ENCODE assay signal across 14 cellular contexts in the genomic region with DNA sequence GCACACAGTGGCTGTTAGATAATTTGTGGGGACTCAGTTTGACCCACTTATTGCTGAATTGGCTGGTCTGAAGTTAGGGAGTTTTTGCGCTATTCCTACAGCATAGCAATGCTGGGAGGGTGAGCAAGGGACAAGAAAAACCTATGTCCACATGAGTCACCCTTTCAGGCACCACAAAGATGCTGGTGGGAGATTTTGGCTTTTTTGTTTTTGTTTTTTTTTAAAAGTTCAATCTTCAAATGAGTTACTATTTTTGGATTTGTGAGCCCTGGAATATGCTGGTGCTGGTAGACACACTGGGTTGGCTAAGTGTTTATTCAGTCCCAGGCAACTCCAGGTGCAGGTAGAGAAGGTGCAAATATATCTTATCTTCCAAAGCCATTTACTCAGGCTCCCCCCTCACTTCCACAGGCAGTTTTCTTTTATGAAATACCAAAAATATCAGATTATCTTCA.
DNase-seq lines count a peak whose midpoint lies in the region; ATAC-seq and TF ChIP-seq lines count a peak whose summit lies in the region.
"Had no signal": no experiment of that assay in that cellular context is flagged by ENCODE, and none has a peak within 500 bp of the region (broad histone marks: within the 10 kb centered on the region; RNA-seq: fewer than 3 reads in every experiment).

No MANE protein-coding gene starts in this region.

- H3K36me3 ChIP-seq in SJSA1 (no peaks in the 10 kb centered on the region), parathyroid adenoma (ENCODE audit: control insufficient read depth, insufficient read depth, low read length) (no peaks in the 10 kb centered on the region)
- H3K36me3 ChIP-seq: brain microvascular endothelial cell, thyroid gland had no signal

- peak; percentile 17 for DNase-seq in NCI-H146 (lab: John Stamatoyannopoulos, UW)
- DNase-seq in NCI-H146 treated with DMSO at 0.1 percent for 48 hours (lab: John Stamatoyannopoulos, UW; ENCODE audit: unreplicated experiment), result no peak
- peak; percentile 45 to 60 for DNase-seq in SJSA1 (ENCODE audit: low read depth in 1 of 2, low spot score in 2 of 2)
- DNase-seq in erythroblast (lab: John Stamatoyannopoulos, UW), result peak; percentile 55 to 67
- no peak for DNase-seq in NCI-H82 (lab: John Stamatoyannopoulos, UW)
- DNase-seq in NCI-H1417 (lab: John Stamatoyannopoulos, UW), result no peak
- DNase-seq: 8988T, brain microvascular endothelial cell, NCI-H1694 treated with DMSO at 0.1 percent for 48 hours, thyroid gland had no signal

- H3K4me2 ChIP-seq in parathyroid adenoma (ENCODE audit: low read length), result no peak overlapping the region

- peak overlapping the region; percentile 56 for H2AFZ ChIP-seq in parathyroid adenoma

- H3K27ac ChIP-seq in SJSA1 (peak overlapping the region; percentile 17), parathyroid adenoma (peak overlapping the region; percentile 37)
- H3K27ac ChIP-seq: brain microvascular endothelial cell, C4-2B, thyroid gland had no signal

- ATAC-seq in GM18867 (IDR thresholded peaks at IDR 0.05; ENCODE audit: unreplicated experiment), result no peak
- ATAC-seq: GM12878 had no signal

- no peaks in the 10 kb centered on the region for H3K9me3 ChIP-seq in SJSA1 (replicated peaks)
- H3K9me3 ChIP-seq in parathyroid adenoma (ENCODE audit: control insufficient read depth, low read length), result no peaks in the 10 kb centered on the region
- H3K9me3 ChIP-seq: thyroid gland had no signal

- no peaks in the 10 kb centered on the region for H3K27me3 ChIP-seq in SJSA1 (replicated peaks)
- no peaks in the 10 kb centered on the region for H3K27me3 ChIP-seq in parathyroid adenoma (ENCODE audit: control insufficient read depth, insufficient read depth, low read length)
- H3K27me3 ChIP-seq: brain microvascular endothelial cell, thyroid gland had no signal

- peaks cover 44% of the 10 kb centered on the region for H3K4me1 ChIP-seq in SJSA1 (replicated peaks)
- H3K4me1 ChIP-seq in parathyroid adenoma, result peaks cover 21% of the 10 kb centered on the region
- H3K4me1 ChIP-seq: thyroid gland had no signal

- H3K79me2 ChIP-seq in parathyroid adenoma, result no peaks in the 10 kb centered on the region

- H3K9ac ChIP-seq in parathyroid adenoma, result no peak overlapping the region

- TF ChIP-seq POLR2A in erythroblast (IDR thresholded peaks at IDR 0.05; ENCODE audit: low read length), result no peak

- H3K4me3 ChIP-seq in SJSA1 (no peak overlapping the region), parathyroid adenoma (ENCODE audit: low read depth, low read length) (no peak overlapping the region)
- H3K4me3 ChIP-seq: GM12878, thyroid gland had no signal

- no peak for TF ChIP-seq CTCF in parathyroid adenoma (IDR thresholded peaks at IDR 0.05)

Comparison
In these comparisons a context has a peak if more than half of its experiments do, and no peak if none do; other contexts are left out.
1. DNase-seq: peak in NCI-H146 (single experiment), SJSA1 (2 of 2) and erythroblast (2 of 2); none in NCI-H146 treated with DMSO at 0.1 percent for 48 hours (single experiment), NCI-H82 (single experiment) and NCI-H1417 (0 of 3).